ENCODE assay signal across 13 cellular contexts in the genomic region with DNA sequence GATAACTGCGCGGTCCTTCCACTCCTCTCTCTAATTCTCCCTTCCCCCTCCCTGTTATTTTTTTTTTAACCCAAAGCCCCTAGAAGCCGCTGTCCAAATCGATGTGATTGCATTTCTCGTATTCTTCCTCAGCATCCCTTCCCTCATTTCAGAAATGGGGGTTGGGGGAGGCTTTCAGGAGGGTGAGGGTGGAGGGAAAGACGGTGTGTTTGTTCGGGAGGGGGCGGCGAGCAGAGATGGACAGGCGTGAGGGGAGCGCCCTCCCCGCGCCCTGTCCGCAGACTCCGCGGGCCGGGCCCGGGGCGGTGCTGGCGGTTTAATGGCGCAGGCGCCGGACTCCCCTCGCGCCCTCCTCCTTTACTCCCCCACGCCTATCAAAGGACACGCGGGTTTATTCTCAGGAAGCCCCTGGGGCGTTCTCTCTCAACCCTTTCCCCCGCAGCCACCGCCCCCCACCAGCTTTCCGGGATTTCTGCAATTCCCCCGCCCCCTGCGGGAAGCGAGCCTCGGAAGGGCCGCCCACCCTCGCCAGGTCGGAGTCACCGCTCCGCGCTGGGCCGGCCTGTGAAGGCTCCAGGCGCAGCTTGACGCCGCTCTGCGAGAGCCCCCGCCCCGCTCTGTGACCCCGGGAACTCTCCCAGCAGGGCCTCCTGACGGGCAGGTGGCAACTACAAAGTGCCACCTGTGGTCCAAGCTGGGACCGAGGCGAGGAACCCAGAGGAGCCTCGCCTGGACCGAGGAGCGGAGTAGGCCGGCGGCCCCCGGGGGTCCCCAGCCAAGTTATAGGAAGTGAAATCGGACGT. TPM values are rescaled to one million over a fixed set of nuclear protein-coding genes. Genes with fewer than 3 reads are reported as not detected.
DNase-seq lines count a peak whose midpoint lies in the region; ATAC-seq, FAIRE-seq and TF ChIP-seq lines count a peak whose summit lies in the region.
"Had no signal": no experiment of that assay in that cellular context is flagged by ENCODE, and none has a peak within 500 bp of the region (broad histone marks: within the 10 kb centered on the region; RNA-seq: fewer than 3 reads in every experiment).

No MANE protein-coding gene starts in this region.

- H3K4me1 ChIP-seq in HUES64 (ENCODE audit: insufficient read depth, low read length) (peaks cover 8% of the 10 kb centered on the region; the same call in 1 of the 2 replicates), lower lobe of right lung (no peaks in the 10 kb centered on the region)

- intact Hi-C loops in head of caudate nucleus (cut with DNase I) (loop anchor here (10.0 kb wide), 1 partner anchor 119 kb away; no protein-coding TSS in a partner anchor), posterior cingulate gyrus (cut with DNase I) (no loop called here), lower lobe of right lung (cut with DNase I) (no loop called here)

- H3K9me3 ChIP-seq in HUES64 (ENCODE audit: insufficient read depth, low read depth, low read length): no peaks in the 10 kb centered on the region
- H3K9me3 ChIP-seq in lower lobe of right lung: no peaks in the 10 kb centered on the region

- peak; percentile 83 for DNase-seq in NCI-H510A treated with DMSO at 0.1 percent for 48 hours (lab: John Stamatoyannopoulos, UW)
- peak in 40 of 42 donors; percentile 9 to 75 (median 42) for DNase-seq in head of caudate nucleus
- peak in 9 of 10 donors; percentile 12 to 91 (median 45) for DNase-seq in posterior cingulate gyrus
- DNase-seq in GM12892 (ENCODE audit: insufficient read length): no peak
- no peak for DNase-seq in lower lobe of right lung
- DNase-seq: NCI-H226, T-helper 1 cell had no signal

- no peak for TF ChIP-seq CTCF in lower lobe of right lung (IDR thresholded peaks at IDR 0.05)

- no peak for TF ChIP-seq POLR2A in GM12892 (IDR thresholded peaks at IDR 0.05; ENCODE audit: low read depth, low read length)

- no peaks in the 10 kb centered on the region for H3K36me3 ChIP-seq in HUES64 (ENCODE audit: insufficient read depth, low read length)
- H3K36me3 ChIP-seq in lower lobe of right lung: no peaks in the 10 kb centered on the region

- H3K27ac ChIP-seq in HUES64 (ENCODE audit: low read depth, low read length) (peak overlapping the region; percentile 47; the same call in 1 of the 2 replicates), lower lobe of right lung (no peak overlapping the region)
- H3K27ac ChIP-seq: HL-60 had no signal

- ATAC-seq in GM18502 (IDR thresholded peaks at IDR 0.05; ENCODE audit: poor library complexity, unreplicated experiment) (no peak), lower lobe of right lung (no peak)
- ATAC-seq: activated naive CD8-positive, alpha-beta T cell treated with anti-CD3 and anti-CD28 coated beads, Interleukin-2, amount 50 U/mL, for 24 hours had no signal

- peaks cover 42% of the 10 kb centered on the region for H3K27me3 ChIP-seq in HUES64 (ENCODE audit: insufficient read depth, low read length)
- peaks cover 79% of the 10 kb centered on the region for H3K27me3 ChIP-seq in lower lobe of right lung (ENCODE audit: low read depth)

- H3K4me3 ChIP-seq in HUES64 (ENCODE audit: low read length) (peak overlapping the region; percentile 76), lower lobe of right lung (no peak overlapping the region)

- no peak overlapping the region for H3K9ac ChIP-seq in HUES64 (ENCODE audit: low read depth, low read length)

- no peak for FAIRE-seq in GM12892 (lab: Jason Lieb, UNC)

- under 1% methylated on average over 61 of the region's 61 CpGs for WGBS in HUES64

RNA-seq across cellular contexts. Expression of a gene that starts 1.0 kb away (rescaled TPM):
- 3.4 TPM for polyA plus RNA-seq in HUES64 (2013, experiment 1 of 2)
- 3.9 TPM for polyA plus RNA-seq in HUES64 (2013, experiment 2 of 2)
- not detected for polyA plus RNA-seq in GM12892 (2012; ENCODE audit: missing spikeins)
- total RNA-seq in lower lobe of right lung: not detected
- total RNA-seq: Daoy, kidney epithelial cell had no signal

Comparison
In these comparisons a context has a peak if more than half of its experiments do, and no peak if none do; other contexts are left out.
1. DNase-seq: peak in NCI-H510A treated with DMSO at 0.1 percent for 48 hours (single experiment), head of caudate nucleus (40 of 42) and posterior cingulate gyrus (9 of 10); none in GM12892 (single experiment) and lower lobe of right lung (single experiment).